In genomic region chr22:19863571-19863970, GRCh38 we compare ENCODE assay signal across 20 cellular contexts.
"Had no signal": no experiment of that assay in that cellular context is flagged by ENCODE, and none has a peak within 500 bp of the region (broad histone marks: within the 10 kb centered on the region; RNA-seq: fewer than 3 reads in every experiment).

No MANE protein-coding gene starts in this region.

- H3K36me3 ChIP-seq: SJSA1 had no signal

- H3K27ac ChIP-seq: SJSA1, SK-N-MC had no signal

- H3K9me3 Mint-ChIP-seq: IgD-negative memory B cell had no signal

- ATAC-seq: HepG2 had no signal

- H3K27me3 ChIP-seq: SJSA1 had no signal

- H3K9me3 ChIP-seq: SJSA1 had no signal

- H3K27me3 Mint-ChIP-seq: IgD-negative memory B cell had no signal

- DNase-seq: KBM-7, MV-4-11, NCI-H1048, NCI-H1105, NCI-H1417, NCI-H1436 treated with DMSO at 0.1 percent for 48 hours, NCI-H1694, NCI-H187 treated with DMSO at 0.1 percent for 48 hours, NCI-H2029 treated with DMSO at 0.1 percent for 48 hours, NCI-H2171 treated with DMSO at 0.1 percent for 48 hours, NCI-H524, NCI-H526 treated with DMSO at 0.1 percent for 48 hours, NCI-H774, Right ventricle myocardium superior, RPMI8226, SIG-M5 had no signal

- H3K27ac Mint-ChIP-seq: IgD-negative memory B cell had no signal

- H3K4me3 ChIP-seq: SJSA1, SK-N-MC had no signal
